Comparison of ENCODE assay signal across 29 cellular contexts in genomic region chr17:40265337-40265736, GRCh38.
"Had no signal": no experiment of that assay in that cellular context is flagged by ENCODE, and none has a peak within 500 bp of the region (broad histone marks: within the 10 kb centered on the region; RNA-seq: fewer than 3 reads in every experiment).

No MANE protein-coding gene starts in this region.

- DNase-seq: activated CD4-positive, alpha-beta memory T cell treated with anti-CD3 and anti-CD28 coated beads for 36 hours; activated CD4-positive, alpha-beta T cell treated with anti-CD3 and anti-CD28 coated beads for 36 hours; activated CD4-positive, alpha-beta T cell treated with anti-CD3 and anti-CD28 coated beads, Interleukin-2, amount 10 ng/mL, durations not matched to agents 24 days and 14 days; activated CD4-positive, CD25-positive, alpha-beta regulatory T cell; activated CD4-positive, CD25-positive, alpha-beta regulatory T cell treated with anti-CD3 and anti-CD28 coated beads, Interleukin-2, amount 50 U/mL, for 72 hours; activated CD8-positive, alpha-beta memory T cell treated with anti-CD3 and anti-CD28 coated beads, Interleukin-2, amount 10 ng/mL, durations not matched to agents 7 days and 5 days; activated CD8-positive, alpha-beta memory T cell treated with anti-CD3 and anti-CD28 coated beads, Interleukin-2, amount 50 U/mL, for 4 hours; activated CD8-positive, alpha-beta T cell treated with anti-CD3 and anti-CD28 coated beads, Interleukin-2, amount 10 ng/mL, durations not matched to agents 7 days and 5 days; activated gamma-delta T cell; activated naive CD4-positive, alpha-beta T cell; activated naive CD4-positive, alpha-beta T cell treated with anti-CD3 and anti-CD28 coated beads, Interleukin-2, amount 10 ng/mL, durations not matched to agents 7 days and 5 days; activated naive CD8-positive, alpha-beta T cell treated with anti-CD3 and anti-CD28 coated beads, Interleukin-2, amount 10 ng/mL, durations not matched to agents 7 days and 5 days; activated T-cell treated with anti-CD3 and anti-CD28 coated beads, Interleukin-2, amount 50 U/mL, for 1 hour; activated T-cell treated with anti-CD3 and anti-CD28 coated beads, Interleukin-2, amount 50 U/mL, for 48 hours; anterior cingulate cortex; brain microvascular endothelial cell; dorsolateral prefrontal cortex; effector memory CD4-positive, alpha-beta T cell; foreskin keratinocyte; gastrocnemius medialis; glutamatergic neuron; heart left ventricle; T-helper 1 cell; T-helper 17 cell; T1000 had no signal

- H3K4me3 ChIP-seq: coronary artery, dorsolateral prefrontal cortex, esophagus muscularis mucosa, gastrocnemius medialis, heart left ventricle had no signal

- H3K27ac ChIP-seq: brain microvascular endothelial cell, coronary artery, esophagus muscularis mucosa, foreskin keratinocyte, gastrocnemius medialis, heart left ventricle had no signal

- H3K9me3 ChIP-seq: esophagus muscularis mucosa, gastrocnemius medialis, heart left ventricle had no signal

- H3K4me1 ChIP-seq: esophagus muscularis mucosa, foreskin keratinocyte, gastrocnemius medialis had no signal

- ATAC-seq: activated CD4-positive, alpha-beta T cell treated with anti-CD3 and anti-CD28 coated beads for 36 hours; activated CD8-positive, alpha-beta memory T cell treated with anti-CD3 and anti-CD28 coated beads, Interleukin-2, amount 10 ng/mL, durations not matched to agents 7 days and 5 days; activated CD8-positive, alpha-beta T cell treated with anti-CD3 and anti-CD28 coated beads, Interleukin-2, amount 10 ng/mL, durations not matched to agents 7 days and 5 days; activated naive CD4-positive, alpha-beta T cell treated with anti-CD3 and anti-CD28 coated beads, Interleukin-2, amount 50 U/mL, for 72 hours; foreskin keratinocyte; gastrocnemius medialis; heart left ventricle; T-helper 17 cell had no signal

- FAIRE-seq: astrocyte had no signal

- H3K27me3 ChIP-seq: brain microvascular endothelial cell, dorsolateral prefrontal cortex, esophagus muscularis mucosa, foreskin keratinocyte, gastrocnemius medialis, heart left ventricle had no signal
